ENCODE assay signal across 1 cellular context in the genomic region with DNA sequence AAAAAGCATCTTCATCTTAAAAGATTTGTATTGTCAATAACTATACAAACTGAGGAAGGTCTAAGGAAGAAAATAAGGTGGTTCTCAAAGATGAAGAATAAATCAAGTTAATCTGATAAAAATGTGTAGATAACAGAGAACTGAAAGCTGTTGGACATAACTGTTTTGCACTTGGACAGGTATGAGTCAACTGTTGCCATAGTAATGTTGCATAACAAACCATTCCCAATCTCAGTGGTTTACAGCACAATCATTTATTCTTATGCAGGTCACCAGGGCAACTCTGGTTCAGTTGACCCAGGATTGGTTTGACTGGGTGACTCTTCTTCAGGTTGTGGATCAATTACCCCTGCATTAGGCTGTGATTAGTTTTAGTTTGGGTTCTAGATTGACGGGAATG.
TF ChIP-seq lines count a peak whose summit lies in the region.

No MANE protein-coding gene starts in this region.

TF ChIP-seq in Ishikawa, 13 proteins besides CTCF, POLR2A, EP300 and RAD21 (continued from another document):
- TF ChIP-seq, protein P1, sequence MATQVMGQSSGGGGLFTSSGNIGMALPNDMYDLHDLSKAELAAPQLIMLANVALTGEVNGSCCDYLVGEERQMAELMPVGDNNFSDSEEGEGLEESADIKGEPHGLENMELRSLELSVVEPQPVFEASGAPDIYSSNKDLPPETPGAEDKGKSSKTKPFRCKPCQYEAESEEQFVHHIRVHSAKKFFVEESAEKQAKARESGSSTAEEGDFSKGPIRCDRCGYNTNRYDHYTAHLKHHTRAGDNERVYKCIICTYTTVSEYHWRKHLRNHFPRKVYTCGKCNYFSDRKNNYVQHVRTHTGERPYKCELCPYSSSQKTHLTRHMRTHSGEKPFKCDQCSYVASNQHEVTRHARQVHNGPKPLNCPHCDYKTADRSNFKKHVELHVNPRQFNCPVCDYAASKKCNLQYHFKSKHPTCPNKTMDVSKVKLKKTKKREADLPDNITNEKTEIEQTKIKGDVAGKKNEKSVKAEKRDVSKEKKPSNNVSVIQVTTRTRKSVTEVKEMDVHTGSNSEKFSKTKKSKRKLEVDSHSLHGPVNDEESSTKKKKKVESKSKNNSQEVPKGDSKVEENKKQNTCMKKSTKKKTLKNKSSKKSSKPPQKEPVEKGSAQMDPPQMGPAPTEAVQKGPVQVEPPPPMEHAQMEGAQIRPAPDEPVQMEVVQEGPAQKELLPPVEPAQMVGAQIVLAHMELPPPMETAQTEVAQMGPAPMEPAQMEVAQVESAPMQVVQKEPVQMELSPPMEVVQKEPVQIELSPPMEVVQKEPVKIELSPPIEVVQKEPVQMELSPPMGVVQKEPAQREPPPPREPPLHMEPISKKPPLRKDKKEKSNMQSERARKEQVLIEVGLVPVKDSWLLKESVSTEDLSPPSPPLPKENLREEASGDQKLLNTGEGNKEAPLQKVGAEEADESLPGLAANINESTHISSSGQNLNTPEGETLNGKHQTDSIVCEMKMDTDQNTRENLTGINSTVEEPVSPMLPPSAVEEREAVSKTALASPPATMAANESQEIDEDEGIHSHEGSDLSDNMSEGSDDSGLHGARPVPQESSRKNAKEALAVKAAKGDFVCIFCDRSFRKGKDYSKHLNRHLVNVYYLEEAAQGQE (IDR thresholded peaks at IDR 0.05; ENCODE audit: low read depth) = no peak
- no peak for TF ChIP-seq TEAD4 (IDR thresholded peaks at IDR 0.05)
- TF ChIP-seq, protein P2, sequence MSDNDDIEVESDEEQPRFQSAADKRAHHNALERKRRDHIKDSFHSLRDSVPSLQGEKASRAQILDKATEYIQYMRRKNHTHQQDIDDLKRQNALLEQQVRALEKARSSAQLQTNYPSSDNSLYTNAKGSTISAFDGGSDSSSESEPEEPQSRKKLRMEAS (IDR thresholded peaks at IDR 0.05) = no peak
TF ChIP-seq in Ishikawa: peak in this region for 1.
